In the genomic region with DNA sequence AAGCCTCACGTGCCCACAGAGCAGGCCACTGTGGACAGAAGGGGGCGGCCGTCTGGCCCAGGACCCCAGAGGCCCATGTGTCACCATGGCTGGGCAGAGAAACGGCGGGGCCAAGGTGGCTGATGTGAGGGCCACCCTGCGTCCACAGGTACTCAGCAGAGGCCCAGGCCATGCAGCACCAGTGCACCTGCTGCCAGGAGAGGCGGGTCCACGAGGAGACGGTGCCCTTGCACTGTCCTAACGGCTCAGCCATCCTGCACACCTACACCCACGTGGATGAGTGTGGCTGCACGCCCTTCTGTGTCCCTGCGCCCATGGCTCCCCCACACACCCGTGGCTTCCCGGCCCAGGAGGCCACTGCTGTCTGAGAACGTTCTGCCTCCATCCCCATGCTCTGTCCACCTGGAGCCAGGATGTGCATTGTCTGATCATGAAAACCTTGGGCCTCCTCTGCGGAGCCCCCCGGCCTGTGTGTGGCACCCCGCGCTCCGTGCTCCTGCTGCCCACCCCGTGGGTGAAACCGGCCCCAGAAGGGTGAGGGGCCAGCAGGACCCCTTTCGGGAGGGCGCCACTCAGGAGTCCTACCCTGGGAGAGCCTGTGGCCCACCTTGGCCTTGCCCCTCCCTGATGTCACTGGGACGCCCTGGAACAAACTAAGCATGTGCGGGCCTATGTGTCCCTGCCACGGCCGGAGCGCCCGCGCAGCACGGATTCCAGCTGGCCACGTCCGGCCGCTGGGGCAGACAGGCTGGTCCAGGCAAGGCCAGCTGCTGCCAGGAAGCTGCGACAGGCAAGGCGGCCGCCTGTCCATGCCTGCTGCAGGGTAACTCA, we compare ENCODE assay signal across 1 cellular context.
TF ChIP-seq lines count a peak whose summit lies in the region.

No MANE protein-coding gene starts in this region.

TF ChIP-seq in WTC11, 78 proteins besides CTCF, POLR2A, EP300 and RAD21:
- TF ChIP-seq, protein P1, sequence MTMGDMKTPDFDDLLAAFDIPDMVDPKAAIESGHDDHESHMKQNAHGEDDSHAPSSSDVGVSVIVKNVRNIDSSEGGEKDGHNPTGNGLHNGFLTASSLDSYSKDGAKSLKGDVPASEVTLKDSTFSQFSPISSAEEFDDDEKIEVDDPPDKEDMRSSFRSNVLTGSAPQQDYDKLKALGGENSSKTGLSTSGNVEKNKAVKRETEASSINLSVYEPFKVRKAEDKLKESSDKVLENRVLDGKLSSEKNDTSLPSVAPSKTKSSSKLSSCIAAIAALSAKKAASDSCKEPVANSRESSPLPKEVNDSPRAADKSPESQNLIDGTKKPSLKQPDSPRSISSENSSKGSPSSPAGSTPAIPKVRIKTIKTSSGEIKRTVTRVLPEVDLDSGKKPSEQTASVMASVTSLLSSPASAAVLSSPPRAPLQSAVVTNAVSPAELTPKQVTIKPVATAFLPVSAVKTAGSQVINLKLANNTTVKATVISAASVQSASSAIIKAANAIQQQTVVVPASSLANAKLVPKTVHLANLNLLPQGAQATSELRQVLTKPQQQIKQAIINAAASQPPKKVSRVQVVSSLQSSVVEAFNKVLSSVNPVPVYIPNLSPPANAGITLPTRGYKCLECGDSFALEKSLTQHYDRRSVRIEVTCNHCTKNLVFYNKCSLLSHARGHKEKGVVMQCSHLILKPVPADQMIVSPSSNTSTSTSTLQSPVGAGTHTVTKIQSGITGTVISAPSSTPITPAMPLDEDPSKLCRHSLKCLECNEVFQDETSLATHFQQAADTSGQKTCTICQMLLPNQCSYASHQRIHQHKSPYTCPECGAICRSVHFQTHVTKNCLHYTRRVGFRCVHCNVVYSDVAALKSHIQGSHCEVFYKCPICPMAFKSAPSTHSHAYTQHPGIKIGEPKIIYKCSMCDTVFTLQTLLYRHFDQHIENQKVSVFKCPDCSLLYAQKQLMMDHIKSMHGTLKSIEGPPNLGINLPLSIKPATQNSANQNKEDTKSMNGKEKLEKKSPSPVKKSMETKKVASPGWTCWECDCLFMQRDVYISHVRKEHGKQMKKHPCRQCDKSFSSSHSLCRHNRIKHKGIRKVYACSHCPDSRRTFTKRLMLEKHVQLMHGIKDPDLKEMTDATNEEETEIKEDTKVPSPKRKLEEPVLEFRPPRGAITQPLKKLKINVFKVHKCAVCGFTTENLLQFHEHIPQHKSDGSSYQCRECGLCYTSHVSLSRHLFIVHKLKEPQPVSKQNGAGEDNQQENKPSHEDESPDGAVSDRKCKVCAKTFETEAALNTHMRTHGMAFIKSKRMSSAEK (CRISPR knock-in tag; IDR thresholded peaks at IDR 0.05; ENCODE audit: borderline replicate concordance) = no peak
- TF ChIP-seq TEAD4 (CRISPR knock-in tag; IDR thresholded peaks at IDR 0.05) (no peak), ZNF416 (CRISPR knock-in tag; IDR thresholded peaks at IDR 0.05) (no peak), KAT7 (CRISPR knock-in tag; IDR thresholded peaks at IDR 0.05; ENCODE audit: borderline replicate concordance) (no peak), CBFB (CRISPR knock-in tag; IDR thresholded peaks at IDR 0.05; ENCODE audit: low read depth) (no peak), HMGA2 (CRISPR knock-in tag; IDR thresholded peaks at IDR 0.05) (no peak), FOXK1 (CRISPR knock-in tag; IDR thresholded peaks at IDR 0.05) (no peak), ATF1 (CRISPR knock-in tag; IDR thresholded peaks at IDR 0.05) (no peak), GABPB1 (CRISPR knock-in tag; IDR thresholded peaks at IDR 0.05) (no peak), RORB (CRISPR knock-in tag; IDR thresholded peaks at IDR 0.05) (no peak), ELF4 (CRISPR knock-in tag; IDR thresholded peaks at IDR 0.05; ENCODE audit: low read depth) (no peak), JAZF1 (CRISPR knock-in tag; IDR thresholded peaks at IDR 0.05) (no peak), ZNF219 (CRISPR knock-in tag; IDR thresholded peaks at IDR 0.05; ENCODE audit: borderline replicate concordance) (no peak), TP53 (CRISPR knock-in tag; IDR thresholded peaks at IDR 0.05) (no peak), IRF2 (CRISPR knock-in tag; IDR thresholded peaks at IDR 0.05; ENCODE audit: borderline replicate concordance, low read depth) (no peak), ZNF396 (CRISPR knock-in tag; IDR thresholded peaks at IDR 0.05; ENCODE audit: borderline replicate concordance) (no peak)
- TF ChIP-seq, protein P2, sequence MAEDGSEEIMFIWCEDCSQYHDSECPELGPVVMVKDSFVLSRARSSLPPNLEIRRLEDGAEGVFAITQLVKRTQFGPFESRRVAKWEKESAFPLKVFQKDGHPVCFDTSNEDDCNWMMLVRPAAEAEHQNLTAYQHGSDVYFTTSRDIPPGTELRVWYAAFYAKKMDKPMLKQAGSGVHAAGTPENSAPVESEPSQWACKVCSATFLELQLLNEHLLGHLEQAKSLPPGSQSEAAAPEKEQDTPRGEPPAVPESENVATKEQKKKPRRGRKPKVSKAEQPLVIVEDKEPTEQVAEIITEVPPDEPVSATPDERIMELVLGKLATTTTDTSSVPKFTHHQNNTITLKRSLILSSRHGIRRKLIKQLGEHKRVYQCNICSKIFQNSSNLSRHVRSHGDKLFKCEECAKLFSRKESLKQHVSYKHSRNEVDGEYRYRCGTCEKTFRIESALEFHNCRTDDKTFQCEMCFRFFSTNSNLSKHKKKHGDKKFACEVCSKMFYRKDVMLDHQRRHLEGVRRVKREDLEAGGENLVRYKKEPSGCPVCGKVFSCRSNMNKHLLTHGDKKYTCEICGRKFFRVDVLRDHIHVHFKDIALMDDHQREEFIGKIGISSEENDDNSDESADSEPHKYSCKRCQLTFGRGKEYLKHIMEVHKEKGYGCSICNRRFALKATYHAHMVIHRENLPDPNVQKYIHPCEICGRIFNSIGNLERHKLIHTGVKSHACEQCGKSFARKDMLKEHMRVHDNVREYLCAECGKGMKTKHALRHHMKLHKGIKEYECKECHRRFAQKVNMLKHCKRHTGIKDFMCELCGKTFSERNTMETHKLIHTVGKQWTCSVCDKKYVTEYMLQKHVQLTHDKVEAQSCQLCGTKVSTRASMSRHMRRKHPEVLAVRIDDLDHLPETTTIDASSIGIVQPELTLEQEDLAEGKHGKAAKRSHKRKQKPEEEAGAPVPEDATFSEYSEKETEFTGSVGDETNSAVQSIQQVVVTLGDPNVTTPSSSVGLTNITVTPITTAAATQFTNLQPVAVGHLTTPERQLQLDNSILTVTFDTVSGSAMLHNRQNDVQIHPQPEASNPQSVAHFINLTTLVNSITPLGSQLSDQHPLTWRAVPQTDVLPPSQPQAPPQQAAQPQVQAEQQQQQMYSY (CRISPR knock-in tag; IDR thresholded peaks at IDR 0.05) = no peak
- TF ChIP-seq, protein P3, sequence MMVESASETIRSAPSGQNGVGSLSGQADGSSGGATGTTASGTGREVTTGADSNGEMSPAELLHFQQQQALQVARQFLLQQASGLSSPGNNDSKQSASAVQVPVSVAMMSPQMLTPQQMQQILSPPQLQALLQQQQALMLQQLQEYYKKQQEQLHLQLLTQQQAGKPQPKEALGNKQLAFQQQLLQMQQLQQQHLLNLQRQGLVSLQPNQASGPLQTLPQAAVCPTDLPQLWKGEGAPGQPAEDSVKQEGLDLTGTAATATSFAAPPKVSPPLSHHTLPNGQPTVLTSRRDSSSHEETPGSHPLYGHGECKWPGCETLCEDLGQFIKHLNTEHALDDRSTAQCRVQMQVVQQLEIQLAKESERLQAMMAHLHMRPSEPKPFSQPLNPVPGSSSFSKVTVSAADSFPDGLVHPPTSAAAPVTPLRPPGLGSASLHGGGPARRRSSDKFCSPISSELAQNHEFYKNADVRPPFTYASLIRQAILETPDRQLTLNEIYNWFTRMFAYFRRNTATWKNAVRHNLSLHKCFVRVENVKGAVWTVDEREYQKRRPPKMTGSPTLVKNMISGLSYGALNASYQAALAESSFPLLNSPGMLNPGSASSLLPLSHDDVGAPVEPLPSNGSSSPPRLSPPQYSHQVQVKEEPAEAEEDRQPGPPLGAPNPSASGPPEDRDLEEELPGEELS (CRISPR knock-in tag; IDR thresholded peaks at IDR 0.05) = no peak
- TF ChIP-seq, protein P4, sequence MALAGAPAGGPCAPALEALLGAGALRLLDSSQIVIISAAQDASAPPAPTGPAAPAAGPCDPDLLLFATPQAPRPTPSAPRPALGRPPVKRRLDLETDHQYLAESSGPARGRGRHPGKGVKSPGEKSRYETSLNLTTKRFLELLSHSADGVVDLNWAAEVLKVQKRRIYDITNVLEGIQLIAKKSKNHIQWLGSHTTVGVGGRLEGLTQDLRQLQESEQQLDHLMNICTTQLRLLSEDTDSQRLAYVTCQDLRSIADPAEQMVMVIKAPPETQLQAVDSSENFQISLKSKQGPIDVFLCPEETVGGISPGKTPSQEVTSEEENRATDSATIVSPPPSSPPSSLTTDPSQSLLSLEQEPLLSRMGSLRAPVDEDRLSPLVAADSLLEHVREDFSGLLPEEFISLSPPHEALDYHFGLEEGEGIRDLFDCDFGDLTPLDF (CRISPR knock-in tag; IDR thresholded peaks at IDR 0.05) = no peak
- TF ChIP-seq, protein P5, sequence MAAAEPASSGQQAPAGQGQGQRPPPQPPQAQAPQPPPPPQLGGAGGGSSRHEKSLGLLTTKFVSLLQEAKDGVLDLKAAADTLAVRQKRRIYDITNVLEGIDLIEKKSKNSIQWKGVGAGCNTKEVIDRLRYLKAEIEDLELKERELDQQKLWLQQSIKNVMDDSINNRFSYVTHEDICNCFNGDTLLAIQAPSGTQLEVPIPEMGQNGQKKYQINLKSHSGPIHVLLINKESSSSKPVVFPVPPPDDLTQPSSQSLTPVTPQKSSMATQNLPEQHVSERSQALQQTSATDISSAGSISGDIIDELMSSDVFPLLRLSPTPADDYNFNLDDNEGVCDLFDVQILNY (CRISPR knock-in tag; IDR thresholded peaks at IDR 0.05) = no peak
